Comparison of ENCODE assay signal across 28 cellular contexts in genomic region chr18:72555101-72555500, GRCh38. TPM values are rescaled to one million over a fixed set of nuclear protein-coding genes. Genes with fewer than 3 reads are reported as not detected.
DNase-seq lines count a peak whose midpoint lies in the region; ATAC-seq, FAIRE-seq and TF ChIP-seq lines count a peak whose summit lies in the region.
"Had no signal": no experiment of that assay in that cellular context is flagged by ENCODE, and none has a peak within 500 bp of the region (broad histone marks: within the 10 kb centered on the region; RNA-seq: fewer than 3 reads in every experiment).

No MANE protein-coding gene starts in this region.

- intact Hi-C loops in Right ventricle myocardium superior (cut with DNase I): no loop called here
- intact Hi-C loops in adrenal gland (cut with DNase I): no loop called here

- FAIRE-seq in A549 (lab: Jason Lieb, UNC): no peak
- FAIRE-seq: GM18507, H54 had no signal

- H3K4me2 ChIP-seq in A549: peak overlapping the region; percentile 17; the same call in 1 of the 3 replicates

- H3K27me3 ChIP-seq in adipocyte (replicated peaks; ENCODE audit: control insufficient read depth, insufficient read depth, low read length) (no peaks in the 10 kb centered on the region), adrenal gland (no peaks in the 10 kb centered on the region)

- WGBS in A549 (ENCODE audit: missing lambda C conversion rate): 20% methylated on average over 7 of the region's 7 CpGs
- 52 to 59% (median 56%) methylated on average over 7 of the region's 7 CpGs for WGBS in adrenal gland, 4 donors

- no peak for TF ChIP-seq RAD21 in A549 (conservative IDR thresholded peaks at IDR 0.05 in 1 of 2, IDR thresholded peaks at IDR 0.05 in 1 of 2)

- H3K4me1 ChIP-seq in A549 (no peaks in the 10 kb centered on the region), adipocyte (ENCODE audit: control insufficient read depth, insufficient read depth, low read length) (peaks cover 9% of the 10 kb centered on the region), adrenal gland (replicated peaks in 1 of 2) (no peaks in the 10 kb centered on the region)

- no peak overlapping the region for H3K4me3 ChIP-seq in A549
- H3K4me3 ChIP-seq in adipocyte (ENCODE audit: low read length): no peak overlapping the region
- no peak overlapping the region for H3K4me3 ChIP-seq in adrenal gland

- TF ChIP-seq POLR2A in A549 (IDR thresholded peaks at IDR 0.05; ENCODE audit: low read length): no peak
- TF ChIP-seq POLR2A in adrenal gland (IDR thresholded peaks at IDR 0.05): no peak

- ATAC-seq in A549: no peak
- peak; percentile 66 for ATAC-seq in GM18867 (IDR thresholded peaks at IDR 0.05; ENCODE audit: unreplicated experiment)
- peak; percentile 58 for ATAC-seq in HG03565 (IDR thresholded peaks at IDR 0.05; ENCODE audit: unreplicated experiment)
- ATAC-seq in Right ventricle myocardium superior (ENCODE audit: poor library complexity): no peak
- ATAC-seq: Panc1 had no signal

- H3K27ac ChIP-seq in A549: no peak overlapping the region
- no peak overlapping the region for H3K27ac ChIP-seq in adrenal gland
- H3K27ac ChIP-seq: RWPE1 had no signal

- CTCF ChIA-PET in A549 (lab: Yijun Ruan, JAX) (no interaction called here), GM10248 (lab: Yijun Ruan, JAX) (no interaction called here)

- no peak overlapping the region for H3K9ac ChIP-seq in adipocyte (ENCODE audit: low read length)

- TF ChIP-seq CTCF in A549 (IDR thresholded peaks at IDR 0.05) (no peak), adrenal gland (IDR thresholded peaks at IDR 0.05) (no peak), GM10248 (IDR thresholded peaks at IDR 0.05; ENCODE audit: control extremely low read depth, extremely low read depth, low read depth, missing control alignments) (no peak)

- H3K36me3 ChIP-seq in adipocyte (ENCODE audit: control insufficient read depth, insufficient read depth, low read length, severe bottlenecking) (no peaks in the 10 kb centered on the region), adrenal gland (replicated peaks in 1 of 2) (no peaks in the 10 kb centered on the region)

- POLR2A ChIA-PET in A549 (lab: Yijun Ruan, JAX) (no interaction called here), GM10248 (lab: Yijun Ruan, JAX) (no interaction called here)

- H3K9me3 ChIP-seq in A549 (no peaks in the 10 kb centered on the region), adipocyte (ENCODE audit: control insufficient read depth, low read length) (no peaks in the 10 kb centered on the region), adrenal gland (replicated peaks in 1 of 3) (no peaks in the 10 kb centered on the region)

- TF ChIP-seq EP300 in A549 (IDR thresholded peaks at IDR 0.05): no peak

- DNase-seq in A549 (ENCODE audit: low read depth in 1 of 2, low spot score in 1 of 2): no peak
- peak; percentile 0 for DNase-seq in adipocyte (ENCODE audit: low read depth)
- no peak for DNase-seq in Right ventricle myocardium superior
- DNase-seq in adrenal gland: no peak
- no peak for DNase-seq in GM10248 (ENCODE audit: extremely low spot score)
- DNase-seq in effector CD8-positive, alpha-beta T cell (lab: John Stamatoyannopoulos, UW): no peak
- DNase-seq: C1 segment of cervical spinal cord; CD4-positive, alpha-beta memory T cell; COR-L47; DMS 273 treated with DMSO at 0.1 percent for 48 hours; DMS79; GF-D8; NCI-H1092 treated with DMSO at 0.1 percent for 48 hours; NCI-H1436 treated with DMSO at 0.1 percent for 48 hours; NCI-H187 treated with DMSO at 0.1 percent for 48 hours; NCI-H2171 treated with DMSO at 0.1 percent for 48 hours; NCI-H524; NCI-H774; NK-92 treated with Interleukin-12 subunit alpha and Interleukin-12 subunit beta, amount 100 ng/mL, for 24 hours; SHP77 treated with DMSO at 0.1 percent for 48 hours; T-helper 1 cell had no signal

TF ChIP-seq in A549, 52 proteins besides CTCF, POLR2A, EP300 and RAD21:
- TF ChIP-seq, protein P1, sequence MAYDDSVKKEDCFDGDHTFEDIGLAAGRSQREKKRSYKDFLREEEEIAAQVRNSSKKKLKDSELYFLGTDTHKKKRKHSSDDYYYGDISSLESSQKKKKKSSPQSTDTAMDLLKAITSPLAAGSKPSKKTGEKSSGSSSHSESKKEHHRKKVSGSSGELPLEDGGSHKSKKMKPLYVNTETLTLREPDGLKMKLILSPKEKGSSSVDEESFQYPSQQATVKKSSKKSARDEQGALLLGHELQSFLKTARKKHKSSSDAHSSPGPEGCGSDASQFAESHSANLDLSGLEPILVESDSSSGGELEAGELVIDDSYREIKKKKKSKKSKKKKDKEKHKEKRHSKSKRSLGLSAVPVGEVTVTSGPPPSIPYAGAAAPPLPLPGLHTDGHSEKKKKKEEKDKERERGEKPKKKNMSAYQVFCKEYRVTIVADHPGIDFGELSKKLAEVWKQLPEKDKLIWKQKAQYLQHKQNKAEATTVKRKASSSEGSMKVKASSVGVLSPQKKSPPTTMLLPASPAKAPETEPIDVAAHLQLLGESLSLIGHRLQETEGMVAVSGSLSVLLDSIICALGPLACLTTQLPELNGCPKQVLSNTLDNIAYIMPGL (CRISPR knock-in tag; IDR thresholded peaks at IDR 0.05; ENCODE audit: borderline replicate concordance): no peak
- TF ChIP-seq JUNB (IDR thresholded peaks at IDR 0.05) (no peak), POLR2AphosphoS2 (conservative IDR thresholded peaks at IDR 0.05; ENCODE audit: low read length) (no peak), CBX8 (IDR thresholded peaks at IDR 0.05) (no peak), FOSB (CRISPR knock-in tag; IDR thresholded peaks at IDR 0.05) (no peak), MAX (IDR thresholded peaks at IDR 0.05) (no peak), HOXB13 (CRISPR knock-in tag; IDR thresholded peaks at IDR 0.05; ENCODE audit: low read depth) (no peak), FOXS1 (CRISPR knock-in tag; IDR thresholded peaks at IDR 0.05) (no peak), RARB (CRISPR knock-in tag; IDR thresholded peaks at IDR 0.05) (no peak), JUN (IDR thresholded peaks at IDR 0.05) (no peak), ATOH8 (CRISPR knock-in tag; IDR thresholded peaks at IDR 0.05; ENCODE audit: low read depth) (no peak), ZSCAN20 (CRISPR knock-in tag; IDR thresholded peaks at IDR 0.05) (no peak), SREBF2 (IDR thresholded peaks at IDR 0.05) (no peak), CEBPB (IDR thresholded peaks at IDR 0.05) (no peak), USF2 (IDR thresholded peaks at IDR 0.05) (no peak), NR3C1 (IDR thresholded peaks at IDR 0.05) (no peak)

RNA-seq across cellular contexts. Expression of gene CBLN2, which starts 11.0 kb away (rescaled TPM):
- polyA plus RNA-seq in A549 (2011; rRNA removed) (0.27 and 0.30 TPM in 2 replicates), A549 (2017; fragmentation: RNase III; extraction: RNeasy Plus Mini Kit Qiagen cat#74134 plus additional on column Dnase treatment) (0.25 to 0.34 TPM (median 0.32 TPM) in 3 replicates), adrenal gland (under 1 TPM in 1 of 3 donors, not detected in 2; 0.11 TPM)
- 0.36 and 0.53 TPM in 2 replicates for polyA plus RNA-seq in A549 (2012; cell fraction: cytosol; rRNA removed)
- polyA plus RNA-seq in A549 (2012; cell fraction: nucleus; rRNA removed): 0.49 and 0.99 TPM in 2 replicates
- 0.17 TPM in 1 of 2 replicates, not detected in the other for polyA minus RNA-seq in A549 (2011; rRNA and poly(A)+ RNA removed)
- total RNA-seq in Right ventricle myocardium superior (not detected), adrenal gland (under 1 TPM in 1 of 8 donors, not detected in 7; 0.14 TPM)
- total RNA-seq: CD4-positive, alpha-beta memory T cell; HT-29 had no signal
- polyA plus RNA-seq: CD4-positive, alpha-beta memory T cell had no signal

Comparison
In these comparisons a context has a peak if more than half of its experiments do, and no peak if none do; other contexts are left out.
1. ATAC-seq: peak in GM18867 (single experiment) and HG03565 (single experiment); none in A549 (0 of 2) and Right ventricle myocardium superior (single experiment).